ENCODE assay signal across 11 cellular contexts in the genomic region with DNA sequence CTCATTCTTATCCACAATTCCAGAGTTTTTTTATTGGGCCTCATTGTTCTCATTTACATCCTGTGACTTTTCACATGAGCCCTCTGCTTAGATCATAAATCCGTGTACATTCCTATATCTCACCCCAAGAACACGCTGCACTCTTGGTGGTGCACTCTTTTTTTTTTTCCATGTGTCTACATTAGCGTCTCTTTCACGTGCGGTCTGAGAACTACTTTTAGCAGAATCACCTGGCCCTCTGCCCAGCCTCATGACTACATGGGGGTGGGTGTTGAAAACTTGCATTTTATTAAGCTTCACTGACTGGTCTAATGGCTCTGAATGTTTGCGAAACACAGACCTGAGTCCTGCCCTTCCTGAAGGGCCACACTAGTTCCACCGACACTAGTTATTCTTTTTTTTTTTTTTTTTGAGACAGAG. TPM values are rescaled to one million over a fixed set of nuclear protein-coding genes. Genes with fewer than 3 reads are reported as not detected.
DNase-seq lines count a peak whose midpoint lies in the region; ATAC-seq and TF ChIP-seq lines count a peak whose summit lies in the region.
"Had no signal": no experiment of that assay in that cellular context is flagged by ENCODE, and none has a peak within 500 bp of the region (broad histone marks: within the 10 kb centered on the region; RNA-seq: fewer than 3 reads in every experiment).

No MANE protein-coding gene starts in this region.

- DNase-seq in CD14-positive monocyte (ENCODE audit: low spot score) (peak; percentile 84), HT-29 (ENCODE audit: low spot score) (peak; percentile 84), body of pancreas (peak in 3 of 4 donors; percentile 43 to 58 (median 56)), right lobe of liver (peak; percentile 87 to 94 (median 89))
- no peak for DNase-seq in activated CD4-positive, alpha-beta T cell treated with anti-CD3 and anti-CD28 coated beads for 36 hours
- no peak for DNase-seq in activated CD4-positive, alpha-beta T cell treated with anti-CD3 and anti-CD28 coated beads, Interleukin-2, amount 50 U/mL, for 48 hours
- no peak for DNase-seq in activated CD4-positive, CD25-positive, alpha-beta regulatory T cell treated with anti-CD3 and anti-CD28 coated beads, Interleukin-2, amount 50 U/mL, for 72 hours
- DNase-seq: effector memory CD8-positive, alpha-beta T cell; stimulated activated CD4-positive, alpha-beta T cell treated with anti-CD3 and anti-CD28 coated beads, Interleukin-4, amount 100 ng/mL, for 1 hour had no signal

- 45 to 49% methylated on average over 7 of the region's 7 CpGs for WGBS in body of pancreas, 2 donors
- 10% methylated on average over 7 of the region's 7 CpGs for WGBS in right lobe of liver (ENCODE audit: insufficient coverage, low coverage, low lambda C conversion rate, missing lambda C conversion rate)

- no peaks in the 10 kb centered on the region for H3K36me3 ChIP-seq in body of pancreas (replicated peaks in 1 of 2; ENCODE audit: insufficient read depth in 1 of 2, low read depth in 2 of 2)
- no peaks in the 10 kb centered on the region for H3K36me3 ChIP-seq in right lobe of liver

- H3K4me1 ChIP-seq in body of pancreas, result peaks cover 7% of the 10 kb centered on the region
- H3K4me1 ChIP-seq in right lobe of liver, result peaks cover 0 to 38% (median 19%) of the 10 kb centered on the region in 4 donors

- peaks cover 0 to 4% (median 3%) of the 10 kb centered on the region in 3 donors for H3K27me3 Mint-ChIP-seq in CD14-positive monocyte (ENCODE audit: low read depth in 3 of 3)
- peaks cover 11% of the 10 kb centered on the region for H3K27me3 Mint-ChIP-seq in activated CD4-positive, alpha-beta T cell treated with anti-CD3 and anti-CD28 coated beads for 36 hours

- H3K36me3 Mint-ChIP-seq in CD14-positive monocyte, result no peaks in the 10 kb centered on the region
- H3K36me3 Mint-ChIP-seq in activated CD4-positive, alpha-beta T cell treated with anti-CD3 and anti-CD28 coated beads for 36 hours (ENCODE audit: low read depth), result no peaks in the 10 kb centered on the region

- CTCF ChIA-PET in activated CD4-positive, alpha-beta T cell treated with anti-CD3 and anti-CD28 coated beads for 36 hours (lab: Charles Lee), result interaction anchor here (9.9 kb wide), 1 partner anchor 233 kb away, joined by 185 read pairs; no protein-coding TSS in a partner anchor

- no peak overlapping the region for H3K27ac ChIP-seq in body of pancreas
- peak overlapping the region; percentile 83 to 99 (median 95) for H3K27ac ChIP-seq in right lobe of liver

- H3K27me3 ChIP-seq in body of pancreas, result no peaks in the 10 kb centered on the region
- H3K27me3 ChIP-seq in right lobe of liver, result no peaks in the 10 kb centered on the region

- TF ChIP-seq CTCF in CD14-positive monocyte (IDR thresholded peaks at IDR 0.05) (no peak), body of pancreas (IDR thresholded peaks at IDR 0.05) (no peak), right lobe of liver (IDR thresholded peaks at IDR 0.05) (no peak)

- H3K4me3 Mint-ChIP-seq in CD14-positive monocyte, result no peak overlapping the region
- no peak overlapping the region for H3K4me3 Mint-ChIP-seq in activated CD4-positive, alpha-beta T cell treated with anti-CD3 and anti-CD28 coated beads for 36 hours
- H3K4me3 Mint-ChIP-seq: effector memory CD8-positive, alpha-beta T cell; T-helper 1 cell treated with Interleukin-12 subunit alpha and Interleukin-12 subunit beta and Interleukin-4 antibody, amounts not matched to agents 30 μg/mL and 1 μg/mL, for 36 hours had no signal

- no peaks in the 10 kb centered on the region for H3K9me3 Mint-ChIP-seq in CD14-positive monocyte
- H3K9me3 Mint-ChIP-seq in activated CD4-positive, alpha-beta T cell treated with anti-CD3 and anti-CD28 coated beads for 36 hours (ENCODE audit: low read depth), result no peaks in the 10 kb centered on the region
- H3K9me3 Mint-ChIP-seq: effector memory CD8-positive, alpha-beta T cell; T-helper 1 cell treated with Interleukin-12 subunit alpha and Interleukin-12 subunit beta and Interleukin-4 antibody, amounts not matched to agents 30 μg/mL and 1 μg/mL, for 36 hours had no signal

- H3K4me3 ChIP-seq in body of pancreas (no peak overlapping the region), right lobe of liver (peak overlapping the region; percentile 21 to 28 (median 27))

- POLR2A ChIA-PET in activated CD4-positive, alpha-beta T cell treated with anti-CD3 and anti-CD28 coated beads for 36 hours (lab: Charles Lee), result no interaction called here

- peak overlapping the region; percentile 88 to 98 (median 95) for H3K27ac Mint-ChIP-seq in CD14-positive monocyte
- no peak overlapping the region for H3K27ac Mint-ChIP-seq in activated CD4-positive, alpha-beta T cell treated with anti-CD3 and anti-CD28 coated beads for 36 hours
- H3K27ac Mint-ChIP-seq: effector memory CD8-positive, alpha-beta T cell; T-helper 1 cell treated with Interleukin-12 subunit alpha and Interleukin-12 subunit beta and Interleukin-4 antibody, amounts not matched to agents 30 μg/mL and 1 μg/mL, for 36 hours had no signal

- H3K9me3 ChIP-seq in body of pancreas (no peaks in the 10 kb centered on the region), right lobe of liver (no peaks in the 10 kb centered on the region)

- ATAC-seq in body of pancreas (no peak), right lobe of liver (peak; percentile 61 to 77 (median 68)), HG03045 (IDR thresholded peaks at IDR 0.05; ENCODE audit: unreplicated experiment) (no peak)
- ATAC-seq in activated CD4-positive, alpha-beta T cell treated with anti-CD3 and anti-CD28 coated beads for 36 hours, result no peak
- ATAC-seq: effector memory CD8-positive, alpha-beta T cell had no signal

- intact Hi-C loops in CD14-positive monocyte (cut with micrococcal nuclease), result loop anchor here in 1 of 2 donors (10.0 kb wide), 1 partner anchor 1043 kb away; no protein-coding TSS in a partner anchor
- intact Hi-C loops in body of pancreas (cut with DNase I), result loop anchor here (5.0 kb wide), 1 partner anchor 221 kb away; no protein-coding TSS in a partner anchor
- intact Hi-C loops in right lobe of liver (cut with DNase I), result no loop called here
- intact Hi-C loops in activated CD4-positive, alpha-beta T cell treated with anti-CD3 and anti-CD28 coated beads for 36 hours (cut with DNase I, micrococcal nuclease), result loop anchor here in 1 of 2 experiments (10.0 kb wide), 2 partner anchors 553 to 783 kb away; no protein-coding TSS in a partner anchor

- TF ChIP-seq POLR2A in body of pancreas (IDR thresholded peaks at IDR 0.05) (no peak), right lobe of liver (IDR thresholded peaks at IDR 0.05) (no peak)

- peaks cover 26% of the 10 kb centered on the region for H3K4me1 Mint-ChIP-seq in CD14-positive monocyte
- H3K4me1 Mint-ChIP-seq in activated CD4-positive, alpha-beta T cell treated with anti-CD3 and anti-CD28 coated beads for 36 hours, result peaks cover 5% of the 10 kb centered on the region

RNA-seq across cellular contexts. Expression of gene C9orf57, which starts 18.6 kb away (rescaled TPM):
- polyA plus RNA-seq in CD14-positive monocyte, result not detected
- total RNA-seq in HT-29 (2014; rRNA removed; shearing (Covaris generic)), result not detected in 2 replicates
- total RNA-seq in body of pancreas (not detected), right lobe of liver (not detected)
- not detected for total RNA-seq in activated CD4-positive, alpha-beta T cell treated with anti-CD3 and anti-CD28 coated beads for 36 hours

Comparison
In these comparisons a context has a peak if more than half of its experiments do, and no peak if none do; other contexts are left out.
1. DNase-seq: peak in CD14-positive monocyte (single experiment), HT-29 (single experiment), body of pancreas (3 of 4) and right lobe of liver (3 of 3); none in activated CD4-positive, alpha-beta T cell treated with anti-CD3 and anti-CD28 coated beads for 36 hours (single experiment), activated CD4-positive, alpha-beta T cell treated with anti-CD3 and anti-CD28 coated beads, Interleukin-2, amount 50 U/mL, for 48 hours (0 of 2) and activated CD4-positive, CD25-positive, alpha-beta regulatory T cell treated with anti-CD3 and anti-CD28 coated beads, Interleukin-2, amount 50 U/mL, for 72 hours (single experiment).
2. ATAC-seq: peak in right lobe of liver (4 of 4); none in body of pancreas (single experiment), HG03045 (single experiment) and activated CD4-positive, alpha-beta T cell treated with anti-CD3 and anti-CD28 coated beads for 36 hours (single experiment).
3. H3K27ac ChIP-seq: peak in right lobe of liver (3 of 3); none in body of pancreas (0 of 4).
4. H3K4me3 ChIP-seq: peak in right lobe of liver (3 of 3); none in body of pancreas (0 of 2).